In the genomic region with DNA sequence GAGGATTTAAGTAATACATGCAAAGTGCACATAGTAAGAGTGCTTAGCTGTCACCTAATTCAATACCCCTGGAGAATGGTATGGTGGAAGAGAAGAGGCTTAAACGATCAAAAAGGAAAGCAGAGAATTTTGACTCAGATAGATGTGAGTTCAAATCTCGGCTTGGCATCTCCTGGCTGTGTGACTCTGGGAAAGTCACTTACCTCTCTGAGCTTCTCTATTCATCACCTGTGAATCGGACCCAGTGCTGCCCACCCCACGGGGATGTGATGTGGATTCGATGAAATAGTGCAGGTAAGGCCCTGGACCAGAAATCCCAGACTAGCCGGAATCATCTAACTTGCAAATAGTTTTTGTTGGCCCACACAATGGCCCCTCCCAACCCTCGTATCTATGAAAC, we compare ENCODE assay signal across 1 cellular context.
TF ChIP-seq lines count a peak whose summit lies in the region.

No MANE protein-coding gene starts in this region.

TF ChIP-seq in H1, 55 proteins besides CTCF, POLR2A, EP300 and RAD21:
- TF ChIP-seq HDAC6 (IDR thresholded peaks at IDR 0.05; ENCODE audit: low read depth, low read length) (no peak), GTF2F1 (IDR thresholded peaks at IDR 0.05; ENCODE audit: borderline replicate concordance, low read depth, low read length) (no peak), CHD2 (IDR thresholded peaks at IDR 0.05; ENCODE audit: low read length) (no peak), KDM4A (IDR thresholded peaks at IDR 0.05; ENCODE audit: low read depth, low read length, severe bottlenecking) (no peak), CTBP2 (IDR thresholded peaks at IDR 0.05; ENCODE audit: borderline replicate concordance, insufficient read depth, insufficient read length, low read length) (no peak), CBX8 (IDR thresholded peaks at IDR 0.05; ENCODE audit: borderline replicate concordance, low read depth, low read length) (no peak), MAFK (IDR thresholded peaks at IDR 0.05; ENCODE audit: low read depth, low read length) (no peak), BRCA1 (IDR thresholded peaks at IDR 0.05; ENCODE audit: low read depth, low read length) (no peak), JUND (IDR thresholded peaks at IDR 0.05; ENCODE audit: low read length) (no peak), SP1 (IDR thresholded peaks at IDR 0.05; ENCODE audit: low read depth, low read length) (no peak), SUZ12 (IDR thresholded peaks at IDR 0.05; ENCODE audit: low read length) (no peak), POLR2AphosphoS5 (IDR thresholded peaks at IDR 0.05; ENCODE audit: low read depth, low read length) (no peak), TAF1 (IDR thresholded peaks at IDR 0.05; ENCODE audit: low read depth, low read length) (no peak), SIN3A (conservative IDR thresholded peaks at IDR 0.05 in 1 of 2, IDR thresholded peaks at IDR 0.05 in 1 of 2; ENCODE audit: low read depth in 1 of 2, low read length in 2 of 2) (no peak), NRF1 (IDR thresholded peaks at IDR 0.05; ENCODE audit: low read depth, low read length) (no peak), SRF (IDR thresholded peaks at IDR 0.05; ENCODE audit: low read depth, low read length) (no peak), CHD1 (IDR thresholded peaks at IDR 0.05; ENCODE audit: low read depth, low read length) (no peak)
- TF ChIP-seq, protein P1, sequence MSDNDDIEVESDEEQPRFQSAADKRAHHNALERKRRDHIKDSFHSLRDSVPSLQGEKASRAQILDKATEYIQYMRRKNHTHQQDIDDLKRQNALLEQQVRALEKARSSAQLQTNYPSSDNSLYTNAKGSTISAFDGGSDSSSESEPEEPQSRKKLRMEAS (IDR thresholded peaks at IDR 0.05), result no peak
- TF ChIP-seq, protein P2, sequence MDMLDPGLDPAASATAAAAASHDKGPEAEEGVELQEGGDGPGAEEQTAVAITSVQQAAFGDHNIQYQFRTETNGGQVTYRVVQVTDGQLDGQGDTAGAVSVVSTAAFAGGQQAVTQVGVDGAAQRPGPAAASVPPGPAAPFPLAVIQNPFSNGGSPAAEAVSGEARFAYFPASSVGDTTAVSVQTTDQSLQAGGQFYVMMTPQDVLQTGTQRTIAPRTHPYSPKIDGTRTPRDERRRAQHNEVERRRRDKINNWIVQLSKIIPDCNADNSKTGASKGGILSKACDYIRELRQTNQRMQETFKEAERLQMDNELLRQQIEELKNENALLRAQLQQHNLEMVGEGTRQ (IDR thresholded peaks at IDR 0.05; ENCODE audit: low read length), result no peak
- TF ChIP-seq, protein P3, sequence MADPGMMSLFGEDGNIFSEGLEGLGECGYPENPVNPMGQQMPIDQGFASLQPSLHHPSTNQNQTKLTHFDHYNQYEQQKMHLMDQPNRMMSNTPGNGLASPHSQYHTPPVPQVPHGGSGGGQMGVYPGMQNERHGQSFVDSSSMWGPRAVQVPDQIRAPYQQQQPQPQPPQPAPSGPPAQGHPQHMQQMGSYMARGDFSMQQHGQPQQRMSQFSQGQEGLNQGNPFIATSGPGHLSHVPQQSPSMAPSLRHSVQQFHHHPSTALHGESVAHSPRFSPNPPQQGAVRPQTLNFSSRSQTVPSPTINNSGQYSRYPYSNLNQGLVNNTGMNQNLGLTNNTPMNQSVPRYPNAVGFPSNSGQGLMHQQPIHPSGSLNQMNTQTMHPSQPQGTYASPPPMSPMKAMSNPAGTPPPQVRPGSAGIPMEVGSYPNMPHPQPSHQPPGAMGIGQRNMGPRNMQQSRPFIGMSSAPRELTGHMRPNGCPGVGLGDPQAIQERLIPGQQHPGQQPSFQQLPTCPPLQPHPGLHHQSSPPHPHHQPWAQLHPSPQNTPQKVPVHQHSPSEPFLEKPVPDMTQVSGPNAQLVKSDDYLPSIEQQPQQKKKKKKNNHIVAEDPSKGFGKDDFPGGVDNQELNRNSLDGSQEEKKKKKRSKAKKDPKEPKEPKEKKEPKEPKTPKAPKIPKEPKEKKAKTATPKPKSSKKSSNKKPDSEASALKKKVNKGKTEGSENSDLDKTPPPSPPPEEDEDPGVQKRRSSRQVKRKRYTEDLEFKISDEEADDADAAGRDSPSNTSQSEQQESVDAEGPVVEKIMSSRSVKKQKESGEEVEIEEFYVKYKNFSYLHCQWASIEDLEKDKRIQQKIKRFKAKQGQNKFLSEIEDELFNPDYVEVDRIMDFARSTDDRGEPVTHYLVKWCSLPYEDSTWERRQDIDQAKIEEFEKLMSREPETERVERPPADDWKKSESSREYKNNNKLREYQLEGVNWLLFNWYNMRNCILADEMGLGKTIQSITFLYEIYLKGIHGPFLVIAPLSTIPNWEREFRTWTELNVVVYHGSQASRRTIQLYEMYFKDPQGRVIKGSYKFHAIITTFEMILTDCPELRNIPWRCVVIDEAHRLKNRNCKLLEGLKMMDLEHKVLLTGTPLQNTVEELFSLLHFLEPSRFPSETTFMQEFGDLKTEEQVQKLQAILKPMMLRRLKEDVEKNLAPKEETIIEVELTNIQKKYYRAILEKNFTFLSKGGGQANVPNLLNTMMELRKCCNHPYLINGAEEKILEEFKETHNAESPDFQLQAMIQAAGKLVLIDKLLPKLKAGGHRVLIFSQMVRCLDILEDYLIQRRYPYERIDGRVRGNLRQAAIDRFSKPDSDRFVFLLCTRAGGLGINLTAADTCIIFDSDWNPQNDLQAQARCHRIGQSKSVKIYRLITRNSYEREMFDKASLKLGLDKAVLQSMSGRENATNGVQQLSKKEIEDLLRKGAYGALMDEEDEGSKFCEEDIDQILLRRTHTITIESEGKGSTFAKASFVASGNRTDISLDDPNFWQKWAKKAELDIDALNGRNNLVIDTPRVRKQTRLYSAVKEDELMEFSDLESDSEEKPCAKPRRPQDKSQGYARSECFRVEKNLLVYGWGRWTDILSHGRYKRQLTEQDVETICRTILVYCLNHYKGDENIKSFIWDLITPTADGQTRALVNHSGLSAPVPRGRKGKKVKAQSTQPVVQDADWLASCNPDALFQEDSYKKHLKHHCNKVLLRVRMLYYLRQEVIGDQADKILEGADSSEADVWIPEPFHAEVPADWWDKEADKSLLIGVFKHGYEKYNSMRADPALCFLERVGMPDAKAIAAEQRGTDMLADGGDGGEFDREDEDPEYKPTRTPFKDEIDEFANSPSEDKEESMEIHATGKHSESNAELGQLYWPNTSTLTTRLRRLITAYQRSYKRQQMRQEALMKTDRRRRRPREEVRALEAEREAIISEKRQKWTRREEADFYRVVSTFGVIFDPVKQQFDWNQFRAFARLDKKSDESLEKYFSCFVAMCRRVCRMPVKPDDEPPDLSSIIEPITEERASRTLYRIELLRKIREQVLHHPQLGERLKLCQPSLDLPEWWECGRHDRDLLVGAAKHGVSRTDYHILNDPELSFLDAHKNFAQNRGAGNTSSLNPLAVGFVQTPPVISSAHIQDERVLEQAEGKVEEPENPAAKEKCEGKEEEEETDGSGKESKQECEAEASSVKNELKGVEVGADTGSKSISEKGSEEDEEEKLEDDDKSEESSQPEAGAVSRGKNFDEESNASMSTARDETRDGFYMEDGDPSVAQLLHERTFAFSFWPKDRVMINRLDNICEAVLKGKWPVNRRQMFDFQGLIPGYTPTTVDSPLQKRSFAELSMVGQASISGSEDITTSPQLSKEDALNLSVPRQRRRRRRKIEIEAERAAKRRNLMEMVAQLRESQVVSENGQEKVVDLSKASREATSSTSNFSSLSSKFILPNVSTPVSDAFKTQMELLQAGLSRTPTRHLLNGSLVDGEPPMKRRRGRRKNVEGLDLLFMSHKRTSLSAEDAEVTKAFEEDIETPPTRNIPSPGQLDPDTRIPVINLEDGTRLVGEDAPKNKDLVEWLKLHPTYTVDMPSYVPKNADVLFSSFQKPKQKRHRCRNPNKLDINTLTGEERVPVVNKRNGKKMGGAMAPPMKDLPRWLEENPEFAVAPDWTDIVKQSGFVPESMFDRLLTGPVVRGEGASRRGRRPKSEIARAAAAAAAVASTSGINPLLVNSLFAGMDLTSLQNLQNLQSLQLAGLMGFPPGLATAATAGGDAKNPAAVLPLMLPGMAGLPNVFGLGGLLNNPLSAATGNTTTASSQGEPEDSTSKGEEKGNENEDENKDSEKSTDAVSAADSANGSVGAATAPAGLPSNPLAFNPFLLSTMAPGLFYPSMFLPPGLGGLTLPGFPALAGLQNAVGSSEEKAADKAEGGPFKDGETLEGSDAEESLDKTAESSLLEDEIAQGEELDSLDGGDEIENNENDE (IDR thresholded peaks at IDR 0.05; ENCODE audit: insufficient replicate concordance, low read length), result no peak
